In genomic region chr1:151455966-151456365, GRCh38 we compare ENCODE assay signal across 18 cellular contexts. TPM values are rescaled to one million over a fixed set of nuclear protein-coding genes. Genes with fewer than 3 reads are reported as not detected.
DNase-seq lines count a peak whose midpoint lies in the region; ATAC-seq and TF ChIP-seq lines count a peak whose summit lies in the region.
"Had no signal": no experiment of that assay in that cellular context is flagged by ENCODE, and none has a peak within 500 bp of the region (broad histone marks: within the 10 kb centered on the region; RNA-seq: fewer than 3 reads in every experiment).

No MANE protein-coding gene starts in this region.

- H3K4me3 Mint-ChIP-seq in CD8-positive, alpha-beta memory T cell: peak overlapping the region in 1 of 7 donors; percentile 61
- H3K4me3 Mint-ChIP-seq: GM23338; stimulated activated memory B cell treated with anti-CD40 and anti-IgM and Interleukin-4, amounts not matched to agents 10 μg/mL and 1 μg/mL and 100 μg/mL, for 72 hours; T-helper 2 cell treated with Interferon-gamma antibody and Interleukin-4, amounts not matched to agents 5 μg/mL and 100 μg/mL, for 36 hours had no signal

- H3K36me3 Mint-ChIP-seq in CD8-positive, alpha-beta memory T cell: peaks cover 0 to 14% (median 0%) of the 10 kb centered on the region in 3 donors
- H3K36me3 Mint-ChIP-seq: stimulated activated memory B cell treated with anti-CD40 and anti-IgM and Interleukin-4, amounts not matched to agents 10 μg/mL and 1 μg/mL and 100 μg/mL, for 72 hours had no signal

- no peaks in the 10 kb centered on the region for H3K9me3 Mint-ChIP-seq in CD8-positive, alpha-beta memory T cell
- H3K9me3 Mint-ChIP-seq: GM23338; stimulated activated memory B cell treated with anti-CD40 and anti-IgM and Interleukin-4, amounts not matched to agents 10 μg/mL and 1 μg/mL and 100 μg/mL, for 72 hours; T-helper 2 cell treated with Interferon-gamma antibody and Interleukin-4, amounts not matched to agents 5 μg/mL and 100 μg/mL, for 36 hours had no signal

- no peak for DNase-seq in CD8-positive, alpha-beta memory T cell
- DNase-seq in adipocyte (ENCODE audit: low read depth): peak; percentile 31
- DNase-seq in NCI-H2029 (lab: John Stamatoyannopoulos, UW): no peak
- DNase-seq in Peyer's patch: no peak
- DNase-seq: activated CD4-positive, alpha-beta T cell treated with anti-CD3 and anti-CD28 coated beads, Interleukin-2, amount 50 U/mL, for 1 hour; effector CD4-positive, alpha-beta T cell; foreskin melanocyte; islet precursor cell; NCI-H1436 treated with DMSO at 0.1 percent for 48 hours; NCI-H526 treated with DMSO at 0.1 percent for 48 hours; RPMI8226; stimulated activated CD4-positive, alpha-beta T cell treated with anti-CD3 and anti-CD28 coated beads, Interleukin-4, amount 100 ng/mL, for 1 hour had no signal

- no peak overlapping the region for H3K4me3 ChIP-seq in CD8-positive, alpha-beta memory T cell (ENCODE audit: low read length)
- no peak overlapping the region for H3K4me3 ChIP-seq in adipocyte (ENCODE audit: low read length)
- H3K4me3 ChIP-seq in neutrophil (ENCODE audit: low read depth in 1 of 2, low read length in 1 of 2): no peak overlapping the region
- H3K4me3 ChIP-seq in Peyer's patch: no peak overlapping the region
- H3K4me3 ChIP-seq: GM23338 had no signal

- no peak for ATAC-seq in HG03108 (IDR thresholded peaks at IDR 0.05; ENCODE audit: unreplicated experiment)
- ATAC-seq: activated T-helper 17 cell treated with anti-CD3 and anti-CD28 coated beads, Interleukin-2, amount 50 U/mL, for 72 hours; GM23338; stimulated activated memory B cell treated with anti-CD40 and anti-IgM and Interleukin-4, amounts not matched to agents 10 μg/mL and 1 μg/mL and 100 μg/mL, for 72 hours had no signal

- no peaks in the 10 kb centered on the region for H3K9me3 ChIP-seq in CD8-positive, alpha-beta memory T cell (ENCODE audit: low read length)
- H3K9me3 ChIP-seq in adipocyte (ENCODE audit: control insufficient read depth, low read length) (no peaks in the 10 kb centered on the region), neutrophil (no peaks in the 10 kb centered on the region), Peyer's patch (no peaks in the 10 kb centered on the region)

- H3K4me1 Mint-ChIP-seq in CD8-positive, alpha-beta memory T cell: peaks cover 20 to 60% (median 49%) of the 10 kb centered on the region in 3 donors

- H3K36me3 ChIP-seq in CD8-positive, alpha-beta memory T cell (ENCODE audit: insufficient read depth, low read length): no peaks in the 10 kb centered on the region
- H3K36me3 ChIP-seq in adipocyte (ENCODE audit: control insufficient read depth, insufficient read depth, low read length, severe bottlenecking): peaks cover 3% of the 10 kb centered on the region
- H3K36me3 ChIP-seq in neutrophil: no peaks in the 10 kb centered on the region
- H3K36me3 ChIP-seq in Peyer's patch: no peaks in the 10 kb centered on the region

- no peak overlapping the region for H3K27ac ChIP-seq in CD8-positive, alpha-beta memory T cell (ENCODE audit: low read depth, low read length)
- H3K27ac ChIP-seq in neutrophil (peak overlapping the region; percentile 97), Peyer's patch (no peak overlapping the region)

- CTCF ChIA-PET in CD8-positive, alpha-beta memory T cell (lab: Charles Lee): no interaction called here

- TF ChIP-seq CTCF in neutrophil (IDR thresholded peaks at IDR 0.05) (no peak), Peyer's patch (IDR thresholded peaks at IDR 0.05) (no peak)

- H3K4me1 ChIP-seq in CD8-positive, alpha-beta memory T cell (ENCODE audit: insufficient read depth, low read length): peaks cover 21% of the 10 kb centered on the region
- H3K4me1 ChIP-seq in adipocyte (ENCODE audit: control insufficient read depth, insufficient read depth, low read length): peaks cover 31% of the 10 kb centered on the region
- H3K4me1 ChIP-seq in neutrophil (ENCODE audit: control insufficient read depth in 1 of 2, insufficient read depth in 1 of 2, low read depth in 1 of 2, low read length in 1 of 2): peaks cover 16 to 20% of the 10 kb centered on the region in 2 experiments
- peaks cover 0 to 13% (median 2%) of the 10 kb centered on the region in 4 donors for H3K4me1 ChIP-seq in Peyer's patch

- no peak overlapping the region for H3K9ac ChIP-seq in adipocyte (ENCODE audit: low read length)

- POLR2A ChIA-PET in CD8-positive, alpha-beta memory T cell (lab: Charles Lee): no interaction called here

- peaks cover 0 to 3% of the 10 kb centered on the region in 2 donors for H3K27me3 Mint-ChIP-seq in CD8-positive, alpha-beta memory T cell
- H3K27me3 Mint-ChIP-seq: activated T-helper 17 cell treated with anti-CD3 and anti-CD28 coated beads, Interleukin-2, amount 50 U/mL, for 72 hours; stimulated activated memory B cell treated with anti-CD40 and anti-IgM and Interleukin-4, amounts not matched to agents 10 μg/mL and 1 μg/mL and 100 μg/mL, for 72 hours had no signal

- peak overlapping the region in 6 of 8 donors; percentile 50 to 99 (median 70) for H3K27ac Mint-ChIP-seq in CD8-positive, alpha-beta memory T cell
- H3K27ac Mint-ChIP-seq: activated T-helper 17 cell treated with anti-CD3 and anti-CD28 coated beads, Interleukin-2, amount 50 U/mL, for 72 hours; GM23338; T-helper 2 cell treated with Interferon-gamma antibody and Interleukin-4, amounts not matched to agents 5 μg/mL and 100 μg/mL, for 36 hours had no signal

- no peak for TF ChIP-seq POLR2A in Peyer's patch (IDR thresholded peaks at IDR 0.05)

- H3K27me3 ChIP-seq in CD8-positive, alpha-beta memory T cell (ENCODE audit: insufficient read depth, low read length, poor library complexity, severe bottlenecking): no peaks in the 10 kb centered on the region
- no peaks in the 10 kb centered on the region for H3K27me3 ChIP-seq in adipocyte (replicated peaks; ENCODE audit: control insufficient read depth, insufficient read depth, low read length)
- H3K27me3 ChIP-seq in neutrophil: no peaks in the 10 kb centered on the region
- H3K27me3 ChIP-seq in Peyer's patch: no peaks in the 10 kb centered on the region

RNA-seq across cellular contexts. Expression of gene POGZ, which starts 3.3 kb away (rescaled TPM):
- total RNA-seq in CD8-positive, alpha-beta memory T cell: 10 to 100 TPM; 60.1 to 65.3 TPM
- polyA plus RNA-seq in CD8-positive, alpha-beta memory T cell: 11.3 TPM
- total RNA-seq in Peyer's patch: 10 to 100 TPM; 49.5 to 91.3 (median 52.6) TPM

RNA-seq across cellular contexts. Expression of gene CGN, which starts 55.2 kb away (rescaled TPM):
- 1 to 10 TPM; 1.1 to 1.6 TPM for total RNA-seq in CD8-positive, alpha-beta memory T cell
- 0.36 TPM for polyA plus RNA-seq in CD8-positive, alpha-beta memory T cell
- 100 to 1,000 TPM in 3 of 4 donors, 10 to 100 TPM in 1; 34.7 to 180 (median 160) TPM for total RNA-seq in Peyer's patch

RNA-seq across cellular contexts. Expression of gene PSMB4, which starts 56.6 kb away (rescaled TPM):
- 100 to 1,000 TPM; 479 to 492 TPM for total RNA-seq in CD8-positive, alpha-beta memory T cell
- polyA plus RNA-seq in CD8-positive, alpha-beta memory T cell: 60.1 TPM
- 100 to 1,000 TPM; 119 to 223 (median 167) TPM for total RNA-seq in Peyer's patch

Comparison
In these comparisons a context has a peak if more than half of its experiments do, and no peak if none do; other contexts are left out.
1. RNA of gene CGN, which starts 55.2 kb away (total RNA-seq): 34.7 to 180 TPM in Peyer's patch; 1.1 to 1.6 TPM in CD8-positive, alpha-beta memory T cell; every median in the first group is over 10 times any median in the second.